ENCODE assay signal across 15 cellular contexts in the genomic region with DNA sequence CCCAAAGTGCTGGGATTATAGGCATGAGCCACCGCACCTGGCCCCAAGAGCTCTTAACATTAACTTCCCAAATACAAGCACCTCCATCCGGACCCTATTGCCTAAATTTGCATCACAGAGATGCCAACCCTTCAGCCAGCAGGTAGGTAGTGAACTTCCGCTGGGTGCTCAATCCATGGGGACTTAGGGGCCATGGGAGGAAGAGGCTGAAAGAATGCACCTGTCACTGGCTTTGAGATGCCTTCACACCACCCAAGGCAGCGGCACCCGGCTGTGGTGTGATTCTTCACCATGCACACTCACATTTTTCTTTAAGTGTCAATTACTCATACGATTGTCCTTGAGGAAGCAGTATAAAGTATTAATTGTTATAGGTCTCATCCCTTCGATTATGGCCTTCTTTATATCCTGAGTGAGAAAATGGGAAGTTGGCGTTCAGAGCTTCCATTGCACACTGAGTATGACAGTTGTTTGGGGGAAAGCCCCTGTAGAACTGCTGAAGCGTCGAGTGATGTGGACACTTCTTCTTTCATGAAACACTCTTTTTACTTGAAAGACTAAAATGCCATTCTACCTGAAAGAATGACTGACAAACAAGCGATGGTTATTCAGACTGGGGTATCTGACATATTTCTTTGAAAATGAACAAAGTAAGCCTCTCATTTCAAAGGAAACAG. TPM values are rescaled to one million over a fixed set of nuclear protein-coding genes. Genes with fewer than 3 reads are reported as not detected.
DNase-seq lines count a peak whose midpoint lies in the region; ATAC-seq and TF ChIP-seq lines count a peak whose summit lies in the region.
"Had no signal": no experiment of that assay in that cellular context is flagged by ENCODE, and none has a peak within 500 bp of the region (broad histone marks: within the 10 kb centered on the region; RNA-seq: fewer than 3 reads in every experiment).

No MANE protein-coding gene starts in this region.

- DNase-seq in GM13977 (ENCODE audit: low spot score) (peak; percentile 40), KBM-7 (peak; percentile 28), memory B cell (ENCODE audit: low spot score in 2 of 2) (peak in 1 of 2 donors; percentile 54), NCI-H524 treated with DMSO at 0.1 percent for 48 hours (lab: John Stamatoyannopoulos, UW) (no peak), natural killer cell (no peak), NCI-H510A treated with DMSO at 0.1 percent for 48 hours (lab: John Stamatoyannopoulos, UW) (no peak)
- DNase-seq: activated CD4-positive, alpha-beta T cell treated with anti-CD3 and anti-CD28 coated beads, Interleukin-2, amount 50 U/mL, for 4 hours; C1 segment of cervical spinal cord; central memory CD4-positive, alpha-beta T cell; OCI-M1; stimulated activated CD4-positive, alpha-beta T cell treated with anti-CD3 and anti-CD28 coated beads, Interleukin-2, amount 100 ng/mL, for 48 hours had no signal

- H3K36me3 Mint-ChIP-seq in memory B cell (no peaks in the 10 kb centered on the region), natural killer cell (no peaks in the 10 kb centered on the region)
- H3K36me3 Mint-ChIP-seq: activated naive CD8-positive, alpha-beta T cell had no signal

- in situ Hi-C loops in GM13977 (cut with MboI; ENCODE audit: low pct_unique_long_range_greater_than_20kb, low sequenced_read_pairs, unreplicated experiment) = no loop called here
- in situ Hi-C loops in KBM-7 (cut with MboI; ENCODE audit: low pct_unique_long_range_greater_than_20kb, low sequenced_read_pairs) = no loop called here

- H3K27me3 Mint-ChIP-seq in memory B cell = no peaks in the 10 kb centered on the region
- H3K27me3 Mint-ChIP-seq in natural killer cell (ENCODE audit: low read depth in 2 of 2) = peaks cover 0 to 5% of the 10 kb centered on the region in 2 donors
- H3K27me3 Mint-ChIP-seq: activated naive CD8-positive, alpha-beta T cell; stimulated activated naive CD8-positive, alpha-beta T cell treated with anti-CD3 and anti-CD28 coated beads, Interleukin-15, Interleukin-2, amounts not matched to agents 100 ng/mL and 50 ng/mL, for 24 hours had no signal

- ATAC-seq in GM21529 (IDR thresholded peaks at IDR 0.05; ENCODE audit: unreplicated experiment) = peak; percentile 84
- ATAC-seq in memory B cell (ENCODE audit: low read depth) = peak; percentile 99
- no peak for ATAC-seq in natural killer cell
- ATAC-seq in HG02938 (IDR thresholded peaks at IDR 0.05; ENCODE audit: unreplicated experiment) = no peak

- H3K9me3 Mint-ChIP-seq in memory B cell (no peaks in the 10 kb centered on the region), natural killer cell (no peaks in the 10 kb centered on the region)
- H3K9me3 Mint-ChIP-seq: stimulated activated naive CD8-positive, alpha-beta T cell treated with anti-CD3 and anti-CD28 coated beads, Interleukin-15, Interleukin-2, amounts not matched to agents 100 ng/mL and 50 ng/mL, for 24 hours had no signal

- TF ChIP-seq CTCF in GM13977 (IDR thresholded peaks at IDR 0.05; ENCODE audit: extremely low read depth, insufficient read depth, missing control alignments) (no peak), natural killer cell (IDR thresholded peaks at IDR 0.05) (no peak)

- H3K4me3 Mint-ChIP-seq in memory B cell (peak overlapping the region; percentile 25), natural killer cell (no peak overlapping the region)
- H3K4me3 Mint-ChIP-seq: activated naive CD8-positive, alpha-beta T cell; stimulated activated naive CD8-positive, alpha-beta T cell treated with anti-CD3 and anti-CD28 coated beads, Interleukin-15, Interleukin-2, amounts not matched to agents 100 ng/mL and 50 ng/mL, for 24 hours had no signal

- H3K27ac Mint-ChIP-seq in memory B cell = peak overlapping the region; percentile 99
- H3K27ac Mint-ChIP-seq in natural killer cell = no peak overlapping the region
- H3K27ac Mint-ChIP-seq: activated naive CD8-positive, alpha-beta T cell; stimulated activated naive CD8-positive, alpha-beta T cell treated with anti-CD3 and anti-CD28 coated beads, Interleukin-15, Interleukin-2, amounts not matched to agents 100 ng/mL and 50 ng/mL, for 24 hours had no signal

- intact Hi-C loops in natural killer cell (cut with micrococcal nuclease) = no loop called here

- H3K4me1 Mint-ChIP-seq in memory B cell (peaks cover 16% of the 10 kb centered on the region), natural killer cell (peaks cover 5 to 11% of the 10 kb centered on the region in 2 donors)

RNA-seq across cellular contexts. Expression of gene BIN1, which starts 51.8 kb away (rescaled TPM):
- 100 to 1,000 TPM in 2 of 3 donors, 10 to 100 TPM in 1; 73.5 to 131 (median 107) TPM for total RNA-seq in natural killer cell

Comparison
In these comparisons a context has a peak if more than half of its experiments do, and no peak if none do; other contexts are left out.
1. DNase-seq: peak in GM13977 (single experiment) and KBM-7 (single experiment); none in NCI-H524 treated with DMSO at 0.1 percent for 48 hours (single experiment), natural killer cell (single experiment) and NCI-H510A treated with DMSO at 0.1 percent for 48 hours (single experiment).
2. ATAC-seq: peak in GM21529 (single experiment) and memory B cell (single experiment); none in natural killer cell (0 of 3) and HG02938 (single experiment).